Comparison of ENCODE assay signal across 8 cellular contexts in genomic region chr3:3634326-3634725, GRCh38.
"Had no signal": no experiment of that assay in that cellular context is flagged by ENCODE, and none has a peak within 500 bp of the region (broad histone marks: within the 10 kb centered on the region; RNA-seq: fewer than 3 reads in every experiment).

No MANE protein-coding gene starts in this region.

- H3K27ac ChIP-seq: GM23248 had no signal

- H3K4me1 Mint-ChIP-seq: GM23338 had no signal

- H3K27ac Mint-ChIP-seq: GM23338, H9, HFFc6 had no signal

- H3K4me2 ChIP-seq: GM23338 had no signal

- H2AFZ ChIP-seq: GM23248, GM23338 had no signal

- H3K9me3 ChIP-seq: HAP-1 had no signal

- H3K4me3 ChIP-seq: GM23248, GM23338, HAP-1 had no signal

- H3K9me3 Mint-ChIP-seq: H9 had no signal

- H3K9ac ChIP-seq: GM23248 had no signal

- DNase-seq: GM23248, GOT3, H7, H9, HCEC 1CT, HFFc6 had no signal

- H3K4me3 Mint-ChIP-seq: GM23338, H9, HFFc6 had no signal

- H3K36me3 ChIP-seq: HAP-1 had no signal

- H3K4me1 ChIP-seq: HAP-1 had no signal
